ENCODE assay signal across 10 cellular contexts in genomic region chr3:114899186-114899931, GRCh38.
DNase-seq lines count a peak whose midpoint lies in the region; ATAC-seq and TF ChIP-seq lines count a peak whose summit lies in the region.
"Had no signal": no experiment of that assay in that cellular context is flagged by ENCODE, and none has a peak within 500 bp of the region (broad histone marks: within the 10 kb centered on the region; RNA-seq: fewer than 3 reads in every experiment).

No MANE protein-coding gene starts in this region.

- peaks cover 12% of the 10 kb centered on the region for H3K4me1 Mint-ChIP-seq in CD4-positive, alpha-beta T cell (ENCODE audit: low read depth)

- POLR2A ChIA-PET in CD4-positive, alpha-beta T cell (lab: Charles Lee) = no interaction called here

- no peaks in the 10 kb centered on the region for H3K36me3 ChIP-seq in right atrium auricular region

- H3K27me3 Mint-ChIP-seq in CD4-positive, alpha-beta T cell = no peaks in the 10 kb centered on the region

- DNase-seq in HuH-7.5 (ENCODE audit: low spot score) (peak; percentile 20), NCI-H526 (lab: John Stamatoyannopoulos, UW) (peak; percentile 49), right atrium auricular region (ENCODE audit: low spot score) (no peak), superior temporal gyrus (ENCODE audit: extremely low spot score) (peak; percentile 66), GM20000 (ENCODE audit: low spot score) (no peak)
- no peak for DNase-seq in CD4-positive, alpha-beta T cell

- intact Hi-C loops in CD4-positive, alpha-beta T cell (cut with DNase I, micrococcal nuclease) = no loop called here

- peaks cover 0 to 40% of the 10 kb centered on the region in 2 donors for H3K4me1 ChIP-seq in right atrium auricular region

- no peak overlapping the region for H3K4me3 Mint-ChIP-seq in CD4-positive, alpha-beta T cell
- H3K4me3 Mint-ChIP-seq: T-helper 1 cell treated with Interleukin-12 subunit alpha and Interleukin-12 subunit beta and Interleukin-4 antibody, amounts not matched to agents 30 μg/mL and 1 μg/mL, for 36 hours had no signal

- H3K27me3 ChIP-seq in right atrium auricular region = no peaks in the 10 kb centered on the region
- H3K27me3 ChIP-seq in CD4-positive, alpha-beta T cell (ENCODE audit: control insufficient read depth, insufficient read depth, low read length) = no peaks in the 10 kb centered on the region

- CTCF ChIA-PET in CD4-positive, alpha-beta T cell (lab: Charles Lee) = no interaction called here

- no peaks in the 10 kb centered on the region for H3K9me3 Mint-ChIP-seq in CD4-positive, alpha-beta T cell
- H3K9me3 Mint-ChIP-seq: T-helper 1 cell treated with Interleukin-12 subunit alpha and Interleukin-12 subunit beta and Interleukin-4 antibody, amounts not matched to agents 30 μg/mL and 1 μg/mL, for 36 hours had no signal

- no peak overlapping the region for H3K27ac Mint-ChIP-seq in CD4-positive, alpha-beta T cell
- H3K27ac Mint-ChIP-seq: T-helper 1 cell treated with Interleukin-12 subunit alpha and Interleukin-12 subunit beta and Interleukin-4 antibody, amounts not matched to agents 30 μg/mL and 1 μg/mL, for 36 hours had no signal

- H3K27ac ChIP-seq in right atrium auricular region = peak overlapping the region; percentile 23 to 55
- no peak overlapping the region for H3K27ac ChIP-seq in CD4-positive, alpha-beta T cell (ENCODE audit: low read depth, low read length)
- H3K27ac ChIP-seq: HL-60 had no signal

- H3K4me3 ChIP-seq in right atrium auricular region = no peak overlapping the region

- peaks cover 24% of the 10 kb centered on the region for H3K36me3 Mint-ChIP-seq in CD4-positive, alpha-beta T cell (ENCODE audit: low read depth)

- no peak for ATAC-seq in CD4-positive, alpha-beta T cell (ENCODE audit: poor library complexity)
- ATAC-seq in HG02840 (IDR thresholded peaks at IDR 0.05; ENCODE audit: low FRiP score, unreplicated experiment) (no peak), GM18909 (IDR thresholded peaks at IDR 0.05; ENCODE audit: poor library complexity, unreplicated experiment) (no peak)

- H3K9me3 ChIP-seq in right atrium auricular region = no peaks in the 10 kb centered on the region
- no peaks in the 10 kb centered on the region for H3K9me3 ChIP-seq in CD4-positive, alpha-beta T cell (ENCODE audit: control insufficient read depth, low read length)

- TF ChIP-seq CTCF in right atrium auricular region (IDR thresholded peaks at IDR 0.05) (no peak), GM20000 (IDR thresholded peaks at IDR 0.05; ENCODE audit: extremely low read depth, missing control alignments) (no peak)
- no peak for TF ChIP-seq CTCF in CD4-positive, alpha-beta T cell (IDR thresholded peaks at IDR 0.05)

Comparison
In these comparisons a context has a peak if more than half of its experiments do, and no peak if none do; other contexts are left out.
1. DNase-seq: peak in HuH-7.5 (single experiment), NCI-H526 (2 of 2) and superior temporal gyrus (single experiment); none in right atrium auricular region (single experiment), GM20000 (single experiment) and CD4-positive, alpha-beta T cell (0 of 10).